Comparison of ENCODE assay signal across 1 cellular context in genomic region chr5:33944543-33945132, GRCh38.
TF ChIP-seq lines count a peak whose summit lies in the region.

No MANE protein-coding gene starts in this region.

TF ChIP-seq in K562, 482 proteins besides CTCF, POLR2A, EP300 and RAD21:
- TF ChIP-seq ZNF316 (IDR thresholded peaks at IDR 0.05) = peak; percentile 24; the same call in 1 of the 2 replicates
- no peak for TF ChIP-seq BRF1 (IDR thresholded peaks at IDR 0.05; ENCODE audit: borderline replicate concordance, extremely low read depth, insufficient read length)
- TF ChIP-seq, protein P1, sequence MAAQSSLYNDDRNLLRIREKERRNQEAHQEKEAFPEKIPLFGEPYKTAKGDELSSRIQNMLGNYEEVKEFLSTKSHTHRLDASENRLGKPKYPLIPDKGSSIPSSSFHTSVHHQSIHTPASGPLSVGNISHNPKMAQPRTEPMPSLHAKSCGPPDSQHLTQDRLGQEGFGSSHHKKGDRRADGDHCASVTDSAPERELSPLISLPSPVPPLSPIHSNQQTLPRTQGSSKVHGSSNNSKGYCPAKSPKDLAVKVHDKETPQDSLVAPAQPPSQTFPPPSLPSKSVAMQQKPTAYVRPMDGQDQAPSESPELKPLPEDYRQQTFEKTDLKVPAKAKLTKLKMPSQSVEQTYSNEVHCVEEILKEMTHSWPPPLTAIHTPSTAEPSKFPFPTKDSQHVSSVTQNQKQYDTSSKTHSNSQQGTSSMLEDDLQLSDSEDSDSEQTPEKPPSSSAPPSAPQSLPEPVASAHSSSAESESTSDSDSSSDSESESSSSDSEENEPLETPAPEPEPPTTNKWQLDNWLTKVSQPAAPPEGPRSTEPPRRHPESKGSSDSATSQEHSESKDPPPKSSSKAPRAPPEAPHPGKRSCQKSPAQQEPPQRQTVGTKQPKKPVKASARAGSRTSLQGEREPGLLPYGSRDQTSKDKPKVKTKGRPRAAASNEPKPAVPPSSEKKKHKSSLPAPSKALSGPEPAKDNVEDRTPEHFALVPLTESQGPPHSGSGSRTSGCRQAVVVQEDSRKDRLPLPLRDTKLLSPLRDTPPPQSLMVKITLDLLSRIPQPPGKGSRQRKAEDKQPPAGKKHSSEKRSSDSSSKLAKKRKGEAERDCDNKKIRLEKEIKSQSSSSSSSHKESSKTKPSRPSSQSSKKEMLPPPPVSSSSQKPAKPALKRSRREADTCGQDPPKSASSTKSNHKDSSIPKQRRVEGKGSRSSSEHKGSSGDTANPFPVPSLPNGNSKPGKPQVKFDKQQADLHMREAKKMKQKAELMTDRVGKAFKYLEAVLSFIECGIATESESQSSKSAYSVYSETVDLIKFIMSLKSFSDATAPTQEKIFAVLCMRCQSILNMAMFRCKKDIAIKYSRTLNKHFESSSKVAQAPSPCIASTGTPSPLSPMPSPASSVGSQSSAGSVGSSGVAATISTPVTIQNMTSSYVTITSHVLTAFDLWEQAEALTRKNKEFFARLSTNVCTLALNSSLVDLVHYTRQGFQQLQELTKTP (IDR thresholded peaks at IDR 0.05; ENCODE audit: low read depth in 1 of 2, partially characterized antibody in 2 of 2) = no peak
- TF ChIP-seq ARHGAP35 (IDR thresholded peaks at IDR 0.05; ENCODE audit: partially characterized antibody) = no peak
